ENCODE assay signal across 1 cellular context in the genomic region with DNA sequence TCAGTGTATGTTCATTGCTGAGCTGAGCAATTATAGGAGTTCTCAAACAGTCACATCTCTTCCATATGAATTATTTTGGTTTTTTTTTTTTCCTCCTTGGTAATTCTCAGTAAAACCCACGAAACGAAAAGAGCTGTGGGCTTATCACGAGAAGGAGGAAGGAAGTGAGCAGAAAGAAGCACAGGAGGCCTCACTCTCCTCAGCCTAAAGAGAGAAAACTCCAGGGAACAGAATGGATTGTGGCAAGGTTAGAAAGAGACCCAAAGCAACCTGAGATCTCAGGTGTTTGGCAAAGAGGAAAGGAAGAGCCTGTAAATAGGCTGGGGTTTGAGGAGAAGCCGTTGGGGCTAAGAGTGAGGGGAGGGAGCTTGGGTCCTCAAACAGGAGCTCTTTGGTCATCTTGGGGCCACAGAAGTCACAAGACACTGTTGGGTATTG.
A peak's percentile ranks its signal among the peaks of the same experiment; 100 is the strongest.
TF ChIP-seq lines count a peak whose summit lies in the region.

No MANE protein-coding gene starts in this region.

TF ChIP-seq in K562, 482 proteins besides CTCF, POLR2A, EP300 and RAD21 (continues in another document):
- TF ChIP-seq, protein P1, sequence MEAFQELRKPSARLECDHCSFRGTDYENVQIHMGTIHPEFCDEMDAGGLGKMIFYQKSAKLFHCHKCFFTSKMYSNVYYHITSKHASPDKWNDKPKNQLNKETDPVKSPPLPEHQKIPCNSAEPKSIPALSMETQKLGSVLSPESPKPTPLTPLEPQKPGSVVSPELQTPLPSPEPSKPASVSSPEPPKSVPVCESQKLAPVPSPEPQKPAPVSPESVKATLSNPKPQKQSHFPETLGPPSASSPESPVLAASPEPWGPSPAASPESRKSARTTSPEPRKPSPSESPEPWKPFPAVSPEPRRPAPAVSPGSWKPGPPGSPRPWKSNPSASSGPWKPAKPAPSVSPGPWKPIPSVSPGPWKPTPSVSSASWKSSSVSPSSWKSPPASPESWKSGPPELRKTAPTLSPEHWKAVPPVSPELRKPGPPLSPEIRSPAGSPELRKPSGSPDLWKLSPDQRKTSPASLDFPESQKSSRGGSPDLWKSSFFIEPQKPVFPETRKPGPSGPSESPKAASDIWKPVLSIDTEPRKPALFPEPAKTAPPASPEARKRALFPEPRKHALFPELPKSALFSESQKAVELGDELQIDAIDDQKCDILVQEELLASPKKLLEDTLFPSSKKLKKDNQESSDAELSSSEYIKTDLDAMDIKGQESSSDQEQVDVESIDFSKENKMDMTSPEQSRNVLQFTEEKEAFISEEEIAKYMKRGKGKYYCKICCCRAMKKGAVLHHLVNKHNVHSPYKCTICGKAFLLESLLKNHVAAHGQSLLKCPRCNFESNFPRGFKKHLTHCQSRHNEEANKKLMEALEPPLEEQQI (IDR thresholded peaks at IDR 0.05): no peak
- TF ChIP-seq XRCC5 (IDR thresholded peaks at IDR 0.05; ENCODE audit: low read depth, low read length): no peak
- TF ChIP-seq LEF1 (IDR thresholded peaks at IDR 0.05): no peak
- no peak for TF ChIP-seq BCOR (IDR thresholded peaks at IDR 0.05)
- no peak for TF ChIP-seq GABPB2 (CRISPR knock-in tag; conservative IDR thresholded peaks at IDR 0.05)
- TF ChIP-seq, protein P2, sequence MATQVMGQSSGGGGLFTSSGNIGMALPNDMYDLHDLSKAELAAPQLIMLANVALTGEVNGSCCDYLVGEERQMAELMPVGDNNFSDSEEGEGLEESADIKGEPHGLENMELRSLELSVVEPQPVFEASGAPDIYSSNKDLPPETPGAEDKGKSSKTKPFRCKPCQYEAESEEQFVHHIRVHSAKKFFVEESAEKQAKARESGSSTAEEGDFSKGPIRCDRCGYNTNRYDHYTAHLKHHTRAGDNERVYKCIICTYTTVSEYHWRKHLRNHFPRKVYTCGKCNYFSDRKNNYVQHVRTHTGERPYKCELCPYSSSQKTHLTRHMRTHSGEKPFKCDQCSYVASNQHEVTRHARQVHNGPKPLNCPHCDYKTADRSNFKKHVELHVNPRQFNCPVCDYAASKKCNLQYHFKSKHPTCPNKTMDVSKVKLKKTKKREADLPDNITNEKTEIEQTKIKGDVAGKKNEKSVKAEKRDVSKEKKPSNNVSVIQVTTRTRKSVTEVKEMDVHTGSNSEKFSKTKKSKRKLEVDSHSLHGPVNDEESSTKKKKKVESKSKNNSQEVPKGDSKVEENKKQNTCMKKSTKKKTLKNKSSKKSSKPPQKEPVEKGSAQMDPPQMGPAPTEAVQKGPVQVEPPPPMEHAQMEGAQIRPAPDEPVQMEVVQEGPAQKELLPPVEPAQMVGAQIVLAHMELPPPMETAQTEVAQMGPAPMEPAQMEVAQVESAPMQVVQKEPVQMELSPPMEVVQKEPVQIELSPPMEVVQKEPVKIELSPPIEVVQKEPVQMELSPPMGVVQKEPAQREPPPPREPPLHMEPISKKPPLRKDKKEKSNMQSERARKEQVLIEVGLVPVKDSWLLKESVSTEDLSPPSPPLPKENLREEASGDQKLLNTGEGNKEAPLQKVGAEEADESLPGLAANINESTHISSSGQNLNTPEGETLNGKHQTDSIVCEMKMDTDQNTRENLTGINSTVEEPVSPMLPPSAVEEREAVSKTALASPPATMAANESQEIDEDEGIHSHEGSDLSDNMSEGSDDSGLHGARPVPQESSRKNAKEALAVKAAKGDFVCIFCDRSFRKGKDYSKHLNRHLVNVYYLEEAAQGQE (CRISPR knock-in tag; IDR thresholded peaks at IDR 0.05; ENCODE audit: low read depth): no peak
- TF ChIP-seq, protein P3, sequence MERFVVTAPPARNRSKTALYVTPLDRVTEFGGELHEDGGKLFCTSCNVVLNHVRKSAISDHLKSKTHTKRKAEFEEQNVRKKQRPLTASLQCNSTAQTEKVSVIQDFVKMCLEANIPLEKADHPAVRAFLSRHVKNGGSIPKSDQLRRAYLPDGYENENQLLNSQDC (CRISPR knock-in tag; IDR thresholded peaks at IDR 0.05): no peak
- peak; percentile 34; the same call in 1 of the 2 replicates for TF ChIP-seq ZNF436 (CRISPR knock-in tag; IDR thresholded peaks at IDR 0.05)
- TF ChIP-seq SRF (CRISPR knock-in tag; IDR thresholded peaks at IDR 0.05): no peak
- peak; percentile 56; the same call in 1 of the 2 replicates for TF ChIP-seq ZBTB17 (CRISPR knock-in tag; IDR thresholded peaks at IDR 0.05)
- TF ChIP-seq, protein P4, sequence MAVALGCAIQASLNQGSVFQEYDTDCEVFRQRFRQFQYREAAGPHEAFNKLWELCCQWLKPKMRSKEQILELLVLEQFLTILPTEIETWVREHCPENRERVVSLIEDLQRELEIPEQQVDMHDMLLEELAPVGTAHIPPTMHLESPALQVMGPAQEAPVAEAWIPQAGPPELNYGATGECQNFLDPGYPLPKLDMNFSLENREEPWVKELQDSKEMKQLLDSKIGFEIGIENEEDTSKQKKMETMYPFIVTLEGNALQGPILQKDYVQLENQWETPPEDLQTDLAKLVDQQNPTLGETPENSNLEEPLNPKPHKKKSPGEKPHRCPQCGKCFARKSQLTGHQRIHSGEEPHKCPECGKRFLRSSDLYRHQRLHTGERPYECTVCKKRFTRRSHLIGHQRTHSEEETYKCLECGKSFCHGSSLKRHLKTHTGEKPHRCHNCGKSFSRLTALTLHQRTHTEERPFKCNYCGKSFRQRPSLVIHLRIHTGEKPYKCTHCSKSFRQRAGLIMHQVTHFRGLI (CRISPR knock-in tag; IDR thresholded peaks at IDR 0.05): 0 out of 2 replicates have a peak, but pooled peaks have one; percentile 38
- TF ChIP-seq MCM7 (IDR thresholded peaks at IDR 0.05): no peak
- TF ChIP-seq, protein P5, sequence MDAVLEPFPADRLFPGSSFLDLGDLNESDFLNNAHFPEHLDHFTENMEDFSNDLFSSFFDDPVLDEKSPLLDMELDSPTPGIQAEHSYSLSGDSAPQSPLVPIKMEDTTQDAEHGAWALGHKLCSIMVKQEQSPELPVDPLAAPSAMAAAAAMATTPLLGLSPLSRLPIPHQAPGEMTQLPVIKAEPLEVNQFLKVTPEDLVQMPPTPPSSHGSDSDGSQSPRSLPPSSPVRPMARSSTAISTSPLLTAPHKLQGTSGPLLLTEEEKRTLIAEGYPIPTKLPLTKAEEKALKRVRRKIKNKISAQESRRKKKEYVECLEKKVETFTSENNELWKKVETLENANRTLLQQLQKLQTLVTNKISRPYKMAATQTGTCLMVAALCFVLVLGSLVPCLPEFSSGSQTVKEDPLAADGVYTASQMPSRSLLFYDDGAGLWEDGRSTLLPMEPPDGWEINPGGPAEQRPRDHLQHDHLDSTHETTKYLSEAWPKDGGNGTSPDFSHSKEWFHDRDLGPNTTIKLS (IDR thresholded peaks at IDR 0.05; ENCODE audit: borderline replicate concordance, low read depth): 0 out of 2 replicates have a peak, but pooled peaks have one; percentile 5
- TF ChIP-seq HDAC2 (IDR thresholded peaks at IDR 0.05): no peak; the same call in 1 of the 2 replicates
- TF ChIP-seq, protein P6, sequence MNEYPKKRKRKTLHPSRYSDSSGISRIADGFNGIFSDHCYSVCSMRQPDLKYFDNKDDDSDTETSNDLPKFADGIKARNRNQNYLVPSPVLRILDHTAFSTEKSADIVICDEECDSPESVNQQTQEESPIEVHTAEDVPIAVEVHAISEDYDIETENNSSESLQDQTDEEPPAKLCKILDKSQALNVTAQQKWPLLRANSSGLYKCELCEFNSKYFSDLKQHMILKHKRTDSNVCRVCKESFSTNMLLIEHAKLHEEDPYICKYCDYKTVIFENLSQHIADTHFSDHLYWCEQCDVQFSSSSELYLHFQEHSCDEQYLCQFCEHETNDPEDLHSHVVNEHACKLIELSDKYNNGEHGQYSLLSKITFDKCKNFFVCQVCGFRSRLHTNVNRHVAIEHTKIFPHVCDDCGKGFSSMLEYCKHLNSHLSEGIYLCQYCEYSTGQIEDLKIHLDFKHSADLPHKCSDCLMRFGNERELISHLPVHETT (CRISPR knock-in tag; conservative IDR thresholded peaks at IDR 0.05 in 1 of 2, IDR thresholded peaks at IDR 0.05 in 1 of 2): 0 out of 4 replicates have a peak, but pooled peaks of 1 of the 2 experiments have one; percentile 49
- no peak for TF ChIP-seq NELFE (IDR thresholded peaks at IDR 0.05; ENCODE audit: insufficient read depth, insufficient read length)
- TF ChIP-seq, protein P7, sequence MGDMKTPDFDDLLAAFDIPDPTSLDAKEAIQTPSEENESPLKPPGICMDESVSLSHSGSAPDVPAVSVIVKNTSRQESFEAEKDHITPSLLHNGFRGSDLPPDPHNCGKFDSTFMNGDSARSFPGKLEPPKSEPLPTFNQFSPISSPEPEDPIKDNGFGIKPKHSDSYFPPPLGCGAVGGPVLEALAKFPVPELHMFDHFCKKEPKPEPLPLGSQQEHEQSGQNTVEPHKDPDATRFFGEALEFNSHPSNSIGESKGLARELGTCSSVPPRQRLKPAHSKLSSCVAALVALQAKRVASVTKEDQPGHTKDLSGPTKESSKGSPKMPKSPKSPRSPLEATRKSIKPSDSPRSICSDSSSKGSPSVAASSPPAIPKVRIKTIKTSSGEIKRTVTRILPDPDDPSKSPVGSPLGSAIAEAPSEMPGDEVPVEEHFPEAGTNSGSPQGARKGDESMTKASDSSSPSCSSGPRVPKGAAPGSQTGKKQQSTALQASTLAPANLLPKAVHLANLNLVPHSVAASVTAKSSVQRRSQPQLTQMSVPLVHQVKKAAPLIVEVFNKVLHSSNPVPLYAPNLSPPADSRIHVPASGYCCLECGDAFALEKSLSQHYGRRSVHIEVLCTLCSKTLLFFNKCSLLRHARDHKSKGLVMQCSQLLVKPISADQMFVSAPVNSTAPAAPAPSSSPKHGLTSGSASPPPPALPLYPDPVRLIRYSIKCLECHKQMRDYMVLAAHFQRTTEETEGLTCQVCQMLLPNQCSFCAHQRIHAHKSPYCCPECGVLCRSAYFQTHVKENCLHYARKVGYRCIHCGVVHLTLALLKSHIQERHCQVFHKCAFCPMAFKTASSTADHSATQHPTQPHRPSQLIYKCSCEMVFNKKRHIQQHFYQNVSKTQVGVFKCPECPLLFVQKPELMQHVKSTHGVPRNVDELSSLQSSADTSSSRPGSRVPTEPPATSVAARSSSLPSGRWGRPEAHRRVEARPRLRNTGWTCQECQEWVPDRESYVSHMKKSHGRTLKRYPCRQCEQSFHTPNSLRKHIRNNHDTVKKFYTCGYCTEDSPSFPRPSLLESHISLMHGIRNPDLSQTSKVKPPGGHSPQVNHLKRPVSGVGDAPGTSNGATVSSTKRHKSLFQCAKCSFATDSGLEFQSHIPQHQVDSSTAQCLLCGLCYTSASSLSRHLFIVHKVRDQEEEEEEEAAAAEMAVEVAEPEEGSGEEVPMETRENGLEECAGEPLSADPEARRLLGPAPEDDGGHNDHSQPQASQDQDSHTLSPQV (IDR thresholded peaks at IDR 0.05): peak; percentile 49; the same call in 1 of the 2 replicates
- TF ChIP-seq ZNF324 (CRISPR knock-in tag; IDR thresholded peaks at IDR 0.05): no peak
- TF ChIP-seq KDM1A (IDR thresholded peaks at IDR 0.05): no peak
- no peak for TF ChIP-seq POLR3A (IDR thresholded peaks at IDR 0.05; ENCODE audit: borderline replicate concordance, extremely low read depth, insufficient read depth, insufficient read length)
- TF ChIP-seq NFRKB (IDR thresholded peaks at IDR 0.05; ENCODE audit: low read depth): no peak
- 0 out of 2 replicates have a peak, but pooled peaks have one; percentile 48 for TF ChIP-seq ZNF644 (tag; IDR thresholded peaks at IDR 0.05; ENCODE audit: low read depth)
- TF ChIP-seq DPF2 (IDR thresholded peaks at IDR 0.05): no peak
- TF ChIP-seq, protein P8, sequence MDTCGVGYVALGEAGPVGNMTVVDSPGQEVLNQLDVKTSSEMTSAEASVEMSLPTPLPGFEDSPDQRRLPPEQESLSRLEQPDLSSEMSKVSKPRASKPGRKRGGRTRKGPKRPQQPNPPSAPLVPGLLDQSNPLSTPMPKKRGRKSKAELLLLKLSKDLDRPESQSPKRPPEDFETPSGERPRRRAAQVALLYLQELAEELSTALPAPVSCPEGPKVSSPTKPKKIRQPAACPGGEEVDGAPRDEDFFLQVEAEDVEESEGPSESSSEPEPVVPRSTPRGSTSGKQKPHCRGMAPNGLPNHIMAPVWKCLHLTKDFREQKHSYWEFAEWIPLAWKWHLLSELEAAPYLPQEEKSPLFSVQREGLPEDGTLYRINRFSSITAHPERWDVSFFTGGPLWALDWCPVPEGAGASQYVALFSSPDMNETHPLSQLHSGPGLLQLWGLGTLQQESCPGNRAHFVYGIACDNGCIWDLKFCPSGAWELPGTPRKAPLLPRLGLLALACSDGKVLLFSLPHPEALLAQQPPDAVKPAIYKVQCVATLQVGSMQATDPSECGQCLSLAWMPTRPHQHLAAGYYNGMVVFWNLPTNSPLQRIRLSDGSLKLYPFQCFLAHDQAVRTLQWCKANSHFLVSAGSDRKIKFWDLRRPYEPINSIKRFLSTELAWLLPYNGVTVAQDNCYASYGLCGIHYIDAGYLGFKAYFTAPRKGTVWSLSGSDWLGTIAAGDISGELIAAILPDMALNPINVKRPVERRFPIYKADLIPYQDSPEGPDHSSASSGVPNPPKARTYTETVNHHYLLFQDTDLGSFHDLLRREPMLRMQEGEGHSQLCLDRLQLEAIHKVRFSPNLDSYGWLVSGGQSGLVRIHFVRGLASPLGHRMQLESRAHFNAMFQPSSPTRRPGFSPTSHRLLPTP (IDR thresholded peaks at IDR 0.05; ENCODE audit: borderline replicate concordance, extremely low read depth, insufficient read length): no peak
- no peak for TF ChIP-seq TBL1XR1 (IDR thresholded peaks at IDR 0.05; ENCODE audit: low read length in 2 of 2)
- TF ChIP-seq, protein P9, sequence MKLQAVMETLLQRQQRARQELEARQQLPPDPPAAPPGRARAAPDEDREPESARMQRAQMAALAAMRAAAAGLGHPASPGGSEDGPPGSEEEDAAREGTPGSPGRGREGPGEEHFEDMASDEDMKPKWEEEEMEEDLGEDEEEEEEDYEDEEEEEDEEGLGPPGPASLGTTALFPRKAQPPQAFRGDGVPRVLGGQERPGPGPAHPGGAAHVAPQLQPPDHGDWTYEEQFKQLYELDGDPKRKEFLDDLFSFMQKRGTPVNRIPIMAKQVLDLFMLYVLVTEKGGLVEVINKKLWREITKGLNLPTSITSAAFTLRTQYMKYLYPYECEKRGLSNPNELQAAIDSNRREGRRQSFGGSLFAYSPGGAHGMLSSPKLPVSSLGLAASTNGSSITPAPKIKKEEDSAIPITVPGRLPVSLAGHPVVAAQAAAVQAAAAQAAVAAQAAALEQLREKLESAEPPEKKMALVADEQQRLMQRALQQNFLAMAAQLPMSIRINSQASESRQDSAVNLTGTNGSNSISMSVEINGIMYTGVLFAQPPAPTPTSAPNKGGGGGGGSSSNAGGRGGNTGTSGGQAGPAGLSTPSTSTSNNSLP (IDR thresholded peaks at IDR 0.05; ENCODE audit: borderline replicate concordance, low read depth, low read length): no peak
- no peak for TF ChIP-seq SETDB1 (IDR thresholded peaks at IDR 0.05; ENCODE audit: low read length)
- no peak for TF ChIP-seq ZNF134 (CRISPR knock-in tag; conservative IDR thresholded peaks at IDR 0.05)
- TF ChIP-seq HDAC6 (IDR thresholded peaks at IDR 0.05; ENCODE audit: low read depth, low read length): no peak
- 0 out of 2 replicates have a peak, but pooled peaks have one; percentile 44 for TF ChIP-seq ZNF311 (CRISPR knock-in tag; IDR thresholded peaks at IDR 0.05)
